24 cellular contexts compared by ENCODE assay signal in genomic region chr3:167867981-167868380, GRCh38.
"Had no signal": no experiment of that assay in that cellular context is flagged by ENCODE, and none has a peak within 500 bp of the region (broad histone marks: within the 10 kb centered on the region; RNA-seq: fewer than 3 reads in every experiment).

No MANE protein-coding gene starts in this region.

- H3K9me3 ChIP-seq: colonic mucosa, esophagus squamous epithelium, gastroesophageal sphincter, left lung, lower lobe of right lung had no signal

- H2AFZ ChIP-seq: hepatocyte had no signal

- ATAC-seq: effector memory CD8-positive, alpha-beta T cell; esophagus mucosa; gastroesophageal sphincter; left lung; lower lobe of right lung; naive thymus-derived CD4-positive, alpha-beta T cell had no signal

- H3K4me2 ChIP-seq: hepatocyte had no signal

- H3K27me3 ChIP-seq: colonic mucosa, esophagus squamous epithelium, gastroesophageal sphincter, hepatocyte, left lung had no signal

- H3K4me1 ChIP-seq: colonic mucosa, esophagus squamous epithelium, lower lobe of right lung had no signal

- H3K36me3 ChIP-seq: colonic mucosa, esophagus squamous epithelium, gastroesophageal sphincter, left lung, lower lobe of right lung had no signal

- H3K27ac ChIP-seq: colonic mucosa, epithelial cell of prostate, esophagus squamous epithelium, gastroesophageal sphincter, hepatocyte, left lung, lower lobe of right lung had no signal

- H3K4me3 ChIP-seq: colonic mucosa, esophagus squamous epithelium, gastroesophageal sphincter, hepatocyte, left lung, lower lobe of right lung had no signal

- DNase-seq: cerebellar nuclear complex; colonic mucosa; cortex of kidney; effector CD8-positive, alpha-beta T cell; effector memory CD8-positive, alpha-beta T cell; endodermal cell; erythroblast; esophagus squamous epithelium; foreskin fibroblast; foreskin melanocyte; hypothalamus; immature natural killer cell; islet precursor cell; kidney; kidney glomerular epithelial cell; left lung; lower lobe of right lung; mesendoderm; midbrain; naive thymus-derived CD4-positive, alpha-beta T cell had no signal
